Comparison of ENCODE assay signal across 11 cellular contexts in the genomic region with DNA sequence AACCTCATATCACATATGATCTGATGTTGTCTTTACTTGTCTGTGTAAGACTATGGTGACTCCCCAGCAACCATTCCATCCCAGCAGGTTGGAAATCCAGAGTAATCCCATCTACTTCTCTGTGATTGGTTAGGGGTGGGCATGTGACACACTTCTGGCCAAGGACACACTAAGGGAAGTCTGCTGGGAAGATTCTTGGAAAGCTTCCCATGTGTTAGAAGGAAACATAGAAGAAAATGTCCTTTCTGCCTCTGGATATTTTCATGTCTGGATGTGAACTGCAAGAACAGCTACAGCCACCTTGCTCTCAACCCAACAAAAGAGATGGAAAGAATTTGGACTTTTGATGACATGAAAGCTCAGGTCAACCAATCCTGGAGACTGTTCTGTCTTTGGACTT. TPM values are rescaled to one million over a fixed set of nuclear protein-coding genes. Genes with fewer than 3 reads are reported as not detected.
DNase-seq lines count a peak whose midpoint lies in the region; ATAC-seq and TF ChIP-seq lines count a peak whose summit lies in the region.
"Had no signal": no experiment of that assay in that cellular context is flagged by ENCODE, and none has a peak within 500 bp of the region (broad histone marks: within the 10 kb centered on the region; RNA-seq: fewer than 3 reads in every experiment).

No MANE protein-coding gene starts in this region.

- TF ChIP-seq EP300 in stomach (IDR thresholded peaks at IDR 0.05), result no peak

- H3K4me3 ChIP-seq in stomach (no peak overlapping the region), lower leg skin (ENCODE audit: low read depth, poor library complexity, severe bottlenecking) (no peak overlapping the region)

- no peaks in the 10 kb centered on the region for H3K9me3 ChIP-seq in stomach

- intact Hi-C loops in stomach (cut with DNase I; ENCODE audit: low total_unique reads), result no loop called here
- intact Hi-C loops in lower leg skin (cut with DNase I; ENCODE audit: low total_unique reads), result no loop called here

- DNase-seq in AG08395 (ENCODE audit: low spot score), result peak; percentile 71
- DNase-seq in M059J (ENCODE audit: low read depth), result peak; percentile 70
- peak; percentile 59 for DNase-seq in dedifferentiated amniotic fluid mesenchymal stem cell (ENCODE audit: extremely low spot score)
- DNase-seq in lung microvascular endothelial cell (ENCODE audit: low read depth in 2 of 2), result peak; percentile 39 to 75
- no peak for DNase-seq in stomach
- DNase-seq in lower leg skin (ENCODE audit: low spot score in 2 of 2), result no peak
- DNase-seq: CD4-positive, CD25-positive, alpha-beta regulatory T cell; NCI-H69 had no signal

- H3K4me1 ChIP-seq in stomach, result peaks cover 9 to 33% (median 28%) of the 10 kb centered on the region in 4 donors

- H3K27ac ChIP-seq in stomach, result peak overlapping the region in 1 of 5 donors; percentile 29
- H3K27ac ChIP-seq: epithelial cell of prostate had no signal

- TF ChIP-seq POLR2A in stomach (IDR thresholded peaks at IDR 0.05) (no peak), lower leg skin (IDR thresholded peaks at IDR 0.05) (no peak)

- H3K27me3 ChIP-seq in stomach, result no peaks in the 10 kb centered on the region

- no peaks in the 10 kb centered on the region for H3K36me3 ChIP-seq in stomach

- TF ChIP-seq CTCF in stomach (IDR thresholded peaks at IDR 0.05) (no peak), lower leg skin (IDR thresholded peaks at IDR 0.05) (no peak)

- ATAC-seq in GM21723 (IDR thresholded peaks at IDR 0.05; ENCODE audit: unreplicated experiment) (no peak), HG03025 (IDR thresholded peaks at IDR 0.05; ENCODE audit: low FRiP score, unreplicated experiment) (no peak)

RNA-seq across cellular contexts. Expression of gene UBE2Q2, which starts 2.6 kb away (rescaled TPM):
- total RNA-seq in M059J (2014; rRNA removed; shearing (Covaris generic)), result 30.7 and 37.5 TPM in 2 replicates
- total RNA-seq in lung microvascular endothelial cell (41.2 and 59.9 TPM in 2 replicates), stomach (10 to 100 TPM in 4 of 5 donors, 1 to 10 TPM in 1; 9.0 to 52.0 (median 29.2) TPM), lower leg skin (10 to 100 TPM; 17.2 to 18.3 (median 17.6) TPM)
- polyA plus RNA-seq in stomach, result 10 to 100 TPM; 18.0 to 39.0 (median 38.3) TPM

Comparison
In these comparisons a context has a peak if more than half of its experiments do, and no peak if none do; other contexts are left out.
1. DNase-seq: peak in AG08395 (single experiment), M059J (single experiment), dedifferentiated amniotic fluid mesenchymal stem cell (single experiment) and lung microvascular endothelial cell (2 of 2); none in stomach (single experiment) and lower leg skin (0 of 2).